ENCODE assay signal across 8 cellular contexts in genomic region chr15:24954783-24955548, GRCh38. TPM values are rescaled to one million over a fixed set of nuclear protein-coding genes. Genes with fewer than 3 reads are reported as not detected.
DNase-seq lines count a peak whose midpoint lies in the region; ATAC-seq and TF ChIP-seq lines count a peak whose summit lies in the region.

Gene SNRPN, plus strand, starts transcription at chr15:24954987. Its CDS starts 19,467 bp downstream, at chr15:24974454.
Gene SNURF, plus strand, starts transcription at chr15:24954987. Its CDS starts 62 bp downstream, at chr15:24955049.

- no peak for TF ChIP-seq EP300 in upper lobe of left lung (IDR thresholded peaks at IDR 0.05)

- no peaks in the 10 kb centered on the region for H3K36me3 ChIP-seq in adrenal gland (replicated peaks in 1 of 2)
- no peaks in the 10 kb centered on the region for H3K36me3 ChIP-seq in left ventricle myocardium inferior
- H3K36me3 ChIP-seq in upper lobe of left lung, result no peaks in the 10 kb centered on the region

- WGBS in adrenal gland, 4 donors, result 33 to 51% (median 46%) methylated on average over 24 to 48 of the region's 48 CpGs
- 59 to 70% methylated on average over 25 to 48 of the region's 48 CpGs for WGBS in upper lobe of left lung, 2 donors

- peak; percentile 84 to 91 for TF ChIP-seq POLR2A in adrenal gland (IDR thresholded peaks at IDR 0.05)
- TF ChIP-seq POLR2A in upper lobe of left lung (IDR thresholded peaks at IDR 0.05), result peak in 3 of 4 donors; percentile 63 to 84 (median 78)

- H3K9me3 ChIP-seq in adrenal gland (replicated peaks in 1 of 3), result no peaks in the 10 kb centered on the region
- peaks cover 17% of the 10 kb centered on the region for H3K9me3 ChIP-seq in left ventricle myocardium inferior (replicated peaks)
- H3K9me3 ChIP-seq in upper lobe of left lung, result peaks cover 0 to 6% (median 0%) of the 10 kb centered on the region in 4 donors

- no peaks in the 10 kb centered on the region for H3K27me3 ChIP-seq in HL-60 (ENCODE audit: insufficient read depth, poor library complexity, severe bottlenecking)
- H3K27me3 ChIP-seq in adrenal gland, result no peaks in the 10 kb centered on the region
- no peaks in the 10 kb centered on the region for H3K27me3 ChIP-seq in left ventricle myocardium inferior (ENCODE audit: low read depth)
- no peaks in the 10 kb centered on the region for H3K27me3 ChIP-seq in upper lobe of left lung

- TF ChIP-seq CTCF in HL-60 (IDR thresholded peaks at IDR 0.05; ENCODE audit: insufficient read depth, low read length) (no peak), adrenal gland (IDR thresholded peaks at IDR 0.05) (no peak), left ventricle myocardium inferior (IDR thresholded peaks at IDR 0.05; ENCODE audit: borderline replicate concordance) (no peak), upper lobe of left lung (IDR thresholded peaks at IDR 0.05) (no peak)

- H3K4me3 ChIP-seq in HL-60 (replicated peaks; ENCODE audit: insufficient read depth, low read length) (peak within 1 kb of the TSS; percentile 78), adrenal gland (peak within 1 kb of the TSS; percentile 37 to 80 (median 43)), left ventricle myocardium inferior (peak within 1 kb of the TSS; percentile 81), upper lobe of left lung (peak within 1 kb of the TSS; percentile 60 to 78 (median 64))

- H3K27ac ChIP-seq in HL-60 (replicated peaks), result peak within 1 kb of the TSS; percentile 79
- H3K27ac ChIP-seq in adrenal gland, result peak within 1 kb of the TSS; percentile 23 to 99 (median 93)
- peak within 1 kb of the TSS; percentile 94 for H3K27ac ChIP-seq in left ventricle myocardium inferior (replicated peaks)
- H3K27ac ChIP-seq in upper lobe of left lung, result peak within 1 kb of the TSS; percentile 87 to 94 (median 90)

- ATAC-seq in GM18909 (IDR thresholded peaks at IDR 0.05; ENCODE audit: poor library complexity, unreplicated experiment), result peak; percentile 63
- peak; percentile 81 to 91 for ATAC-seq in upper lobe of left lung (ENCODE audit: low FRiP score in 2 of 2)

- peak; percentile 83 for DNase-seq in AG08396 (ENCODE audit: low spot score)
- peak; percentile 28 to 56 for DNase-seq in HL-60 (ENCODE audit: low read depth in 1 of 2, low spot score in 1 of 2)
- peak; percentile 14 to 60 for DNase-seq in SW 1271 (lab: John Stamatoyannopoulos, UW)
- DNase-seq in adrenal gland, result peak; percentile 78 to 92 (median 87)
- peak; percentile 80 for DNase-seq in left ventricle myocardium inferior
- DNase-seq in posterior vena cava (ENCODE audit: low spot score), result peak; percentile 92
- DNase-seq in upper lobe of left lung, result peak; percentile 76 to 92

- intact Hi-C loops in adrenal gland (cut with DNase I), result no loop called here
- intact Hi-C loops in left ventricle myocardium inferior (cut with micrococcal nuclease), result no loop called here
- intact Hi-C loops in posterior vena cava (cut with DNase I), result no loop called here

- H3K4me1 ChIP-seq in adrenal gland (replicated peaks in 1 of 2), result peaks cover 0 to 10% of the 10 kb centered on the region in 2 donors
- H3K4me1 ChIP-seq in left ventricle myocardium inferior, result peaks cover 27% of the 10 kb centered on the region
- peaks cover 0 to 2% (median 0%) of the 10 kb centered on the region in 4 donors for H3K4me1 ChIP-seq in upper lobe of left lung

RNA-seq across cellular contexts. Expression of gene SNRPN, which starts in this region (rescaled TPM):
- 100 to 1,000 TPM; 181 to 394 (median 222) TPM for total RNA-seq in adrenal gland
- 100 to 1,000 TPM; 164 to 238 (median 191) TPM for polyA plus RNA-seq in adrenal gland
- total RNA-seq in left ventricle myocardium inferior, result 464 TPM
- 10 to 100 TPM; 41.7 to 59.1 TPM for total RNA-seq in posterior vena cava
- total RNA-seq in upper lobe of left lung, result 100 to 1,000 TPM in 2 of 6 donors, 10 to 100 TPM in 4; 72.4 to 133 (median 92.4) TPM

RNA-seq across cellular contexts. Expression of gene SNURF, which starts in this region (rescaled TPM):
- total RNA-seq in adrenal gland, result 10 to 100 TPM in 5 of 8 donors, 1 to 10 TPM in 2, under 1 TPM in 1; 0.66 to 44.4 (median 20.1) TPM
- 10 to 100 TPM in 1 of 3 donors, 1 to 10 TPM in 2; 6.0 to 52.9 (median 6.7) TPM for polyA plus RNA-seq in adrenal gland
- total RNA-seq in left ventricle myocardium inferior, result 94.6 TPM
- total RNA-seq in posterior vena cava, result 10 to 100 TPM; 11.5 to 12.0 TPM
- 10 to 100 TPM in 2 of 6 donors, 1 to 10 TPM in 4; 1.2 to 14.7 (median 7.9) TPM for total RNA-seq in upper lobe of left lung

Comparison
In these comparisons a context has a peak if more than half of its experiments do, and no peak if none do; other contexts are left out.
1. Peak in every context shown above with its lines: DNase-seq, ATAC-seq, H3K4me3 ChIP-seq and H3K27ac ChIP-seq.
2. DNase-seq: peak in every context shown above with its lines; median percentile 92 in posterior vena cava; 87 in adrenal gland; 84 in upper lobe of left lung; 83 in AG08396; 80 in left ventricle myocardium inferior; 42 in HL-60; 37 in SW 1271.